ENCODE assay signal across 8 cellular contexts in genomic region chr12:57549909-57550627, GRCh38. TPM values are rescaled to one million over a fixed set of nuclear protein-coding genes. Genes with fewer than 3 reads are reported as not detected.
DNase-seq lines count a peak whose midpoint lies in the region; ATAC-seq and TF ChIP-seq lines count a peak whose summit lies in the region.

TSS of gene KIF5A (plus strand) at chr12:57550044. CDS start at chr12:57550272, 228 bp downstream.

- no peak for ATAC-seq in GM21526 (IDR thresholded peaks at IDR 0.05; ENCODE audit: low FRiP score, unreplicated experiment)

- no peak for TF ChIP-seq POLR2A in Peyer's patch (IDR thresholded peaks at IDR 0.05)

- no peaks in the 10 kb centered on the region for H3K36me3 ChIP-seq in Peyer's patch
- H3K36me3 ChIP-seq in skeletal muscle satellite cell (ENCODE audit: insufficient read depth, low read length) = peaks cover 8% of the 10 kb centered on the region

- peak within 1 kb of the TSS; percentile 73 for H3K4me2 ChIP-seq in skeletal muscle satellite cell (ENCODE audit: low read length)

- H3K4me3 ChIP-seq in Peyer's patch (peak within 1 kb of the TSS; percentile 37 to 57 (median 48)), skeletal muscle satellite cell (ENCODE audit: low read length) (peak within 1 kb of the TSS; percentile 45)

- no peak within 1 kb of the TSS for H3K9ac ChIP-seq in skeletal muscle satellite cell (ENCODE audit: low read depth, low read length)

- no peaks in the 10 kb centered on the region for H3K27me3 ChIP-seq in Peyer's patch
- peaks cover 50% of the 10 kb centered on the region for H3K27me3 ChIP-seq in skeletal muscle satellite cell (ENCODE audit: control insufficient read depth, insufficient read depth, low read length)

- TF ChIP-seq CTCF in Peyer's patch (IDR thresholded peaks at IDR 0.05) = no peak

- H3K4me1 ChIP-seq in Peyer's patch = peaks cover 0 to 23% (median 3%) of the 10 kb centered on the region in 4 donors
- peaks cover 23% of the 10 kb centered on the region for H3K4me1 ChIP-seq in skeletal muscle satellite cell (ENCODE audit: control insufficient read depth, insufficient read depth, low read length)

- DNase-seq in SHP77 (lab: John Stamatoyannopoulos, UW) (peak; percentile 11 to 40), SHP77 treated with DMSO at 0.1 percent for 48 hours (lab: John Stamatoyannopoulos, UW) (no peak), Peyer's patch (peak in 2 of 3 donors; percentile 41 to 65), hepatic stellate cell (ENCODE audit: low spot score) (peak; percentile 73), GDM1 (lab: John Stamatoyannopoulos, UW) (no peak)
- DNase-seq in activated naive CD4-positive, alpha-beta T cell treated with anti-CD3 and anti-CD28 coated beads, Interleukin-2, amount 50 U/mL, for 16 hours = peak; percentile 69

- H3K9me3 ChIP-seq in Peyer's patch (no peaks in the 10 kb centered on the region), skeletal muscle satellite cell (replicated peaks; ENCODE audit: low read length) (no peaks in the 10 kb centered on the region)

- H3K27ac ChIP-seq in Peyer's patch = peak within 1 kb of the TSS in 1 of 4 donors; percentile 57

RNA-seq across cellular contexts. Expression of gene KIF5A, which starts in this region (rescaled TPM):
- total RNA-seq in Peyer's patch = 1 to 10 TPM in 2 of 4 donors, under 1 TPM in 2; 0.35 to 2.5 (median 1.4) TPM
- 0.25 TPM in 1 of 2 replicates, not detected in the other for total RNA-seq in skeletal muscle satellite cell (2012; rRNA removed)

Comparison
In these comparisons a context has a peak if more than half of its experiments do, and no peak if none do; other contexts are left out.
1. DNase-seq: peak in SHP77 (2 of 2), Peyer's patch (2 of 3), activated naive CD4-positive, alpha-beta T cell treated with anti-CD3 and anti-CD28 coated beads, Interleukin-2, amount 50 U/mL, for 16 hours (single experiment) and hepatic stellate cell (single experiment); none in SHP77 treated with DMSO at 0.1 percent for 48 hours (single experiment) and GDM1 (single experiment).